In the genomic region with DNA sequence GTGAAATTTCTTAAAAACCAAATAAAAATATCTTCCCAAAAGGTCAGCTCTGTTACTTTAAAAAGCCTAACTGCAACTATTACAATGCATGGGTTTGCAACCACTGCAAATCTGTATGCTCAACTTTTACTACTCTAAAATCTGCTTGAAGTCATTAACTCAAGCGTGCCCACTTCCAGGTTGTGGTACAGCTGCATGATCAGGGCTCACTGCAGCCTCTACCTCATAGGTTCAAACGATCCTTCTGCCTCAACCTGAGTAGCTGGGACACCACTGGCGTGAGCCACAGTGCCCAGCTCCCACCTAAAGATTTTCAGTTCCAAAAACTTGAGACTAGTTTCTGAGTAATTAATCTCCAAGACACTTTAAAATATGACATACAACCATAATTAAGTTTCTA, we compare ENCODE assay signal across 13 cellular contexts. TPM values are rescaled to one million over a fixed set of nuclear protein-coding genes. Genes with fewer than 3 reads are reported as not detected.
DNase-seq lines count a peak whose midpoint lies in the region; ATAC-seq and TF ChIP-seq lines count a peak whose summit lies in the region.
"Had no signal": no experiment of that assay in that cellular context is flagged by ENCODE, and none has a peak within 500 bp of the region (broad histone marks: within the 10 kb centered on the region; RNA-seq: fewer than 3 reads in every experiment).

No MANE protein-coding gene starts in this region.

- H3K36me3 ChIP-seq in Peyer's patch (peaks cover 0 to 3% (median 0%) of the 10 kb centered on the region in 3 donors), colonic mucosa (no peaks in the 10 kb centered on the region), psoas muscle (ENCODE audit: insufficient read depth in 1 of 2, low read depth in 1 of 2) (peaks cover 0 to 10% of the 10 kb centered on the region in 2 donors)

- WGBS in psoas muscle, 3 donors = 38 to 62% (median 46%) methylated on average over 3 of the region's 3 CpGs

- TF ChIP-seq CTCF in Peyer's patch (IDR thresholded peaks at IDR 0.05) (no peak), coronary artery (IDR thresholded peaks at IDR 0.05) (no peak), colonic mucosa (IDR thresholded peaks at IDR 0.05) (no peak), psoas muscle (IDR thresholded peaks at IDR 0.05) (no peak)

- no peaks in the 10 kb centered on the region for H3K9me3 Mint-ChIP-seq in stimulated activated naive CD8-positive, alpha-beta T cell treated with anti-CD3 and anti-CD28 coated beads, Interleukin-15, amount 100 ng/mL, for 72 hours

- peak; percentile 44 for DNase-seq in activated naive CD4-positive, alpha-beta T cell treated with Interleukin-2 at 50 U/mL for 16 hours
- no peak for DNase-seq in activated naive CD4-positive, alpha-beta T cell treated with anti-CD3 and anti-CD28 coated beads, Interleukin-2, amount 50 U/mL, for 16 hours
- DNase-seq in Peyer's patch (peak in 2 of 3 donors; percentile 60 to 62), coronary artery (ENCODE audit: low spot score) (no peak), colonic mucosa (no peak), islet precursor cell (no peak), psoas muscle (no peak)
- peak in 1 of 2 donors; percentile 77 for DNase-seq in stimulated activated naive CD8-positive, alpha-beta T cell treated with anti-CD3 and anti-CD28 coated beads, Interleukin-15, amount 100 ng/mL, for 72 hours
- DNase-seq: left lung, NCI-H226, testis, WERI-Rb-1 had no signal

- peak overlapping the region in 1 of 2 donors; percentile 36 for H3K9ac ChIP-seq in colonic mucosa (ENCODE audit: low read depth in 2 of 2, low read length in 2 of 2)
- H3K9ac ChIP-seq: parathyroid adenoma had no signal

- TF ChIP-seq POLR2A in Peyer's patch (IDR thresholded peaks at IDR 0.05) = no peak

- H3K9me3 ChIP-seq in Peyer's patch = no peaks in the 10 kb centered on the region
- H3K9me3 ChIP-seq in colonic mucosa = no peaks in the 10 kb centered on the region
- H3K9me3 ChIP-seq in psoas muscle = no peaks in the 10 kb centered on the region
- H3K9me3 ChIP-seq: left lung, testis had no signal

- intact Hi-C loops in colonic mucosa (cut with DNase I) (no loop called here), psoas muscle (cut with DNase I) (no loop called here)

- H3K27ac ChIP-seq in Peyer's patch = peak overlapping the region in 1 of 4 donors; percentile 71
- no peak overlapping the region for H3K27ac ChIP-seq in coronary artery
- H3K27ac ChIP-seq in colonic mucosa = no peak overlapping the region
- no peak overlapping the region for H3K27ac ChIP-seq in psoas muscle
- H3K27ac ChIP-seq: left lung, parathyroid adenoma, testis, WERI-Rb-1 had no signal

- peak overlapping the region; percentile 75 to 93 for H3K27ac Mint-ChIP-seq in stimulated activated naive CD8-positive, alpha-beta T cell treated with anti-CD3 and anti-CD28 coated beads, Interleukin-15, amount 100 ng/mL, for 72 hours

- peaks cover 93% of the 10 kb centered on the region for H3K4me1 Mint-ChIP-seq in stimulated activated naive CD8-positive, alpha-beta T cell treated with anti-CD3 and anti-CD28 coated beads, Interleukin-15, amount 100 ng/mL, for 72 hours

- no peaks in the 10 kb centered on the region for H3K27me3 Mint-ChIP-seq in stimulated activated naive CD8-positive, alpha-beta T cell treated with anti-CD3 and anti-CD28 coated beads, Interleukin-15, amount 100 ng/mL, for 72 hours

- H3K4me1 ChIP-seq in Peyer's patch (peaks cover 0 to 97% (median 35%) of the 10 kb centered on the region in 4 donors), colonic mucosa (peaks cover 49% of the 10 kb centered on the region), psoas muscle (peaks cover 91% of the 10 kb centered on the region)

- peak; percentile 87 for ATAC-seq in stimulated activated naive CD8-positive, alpha-beta T cell treated with anti-CD3 and anti-CD28 coated beads, Interleukin-15, amount 100 ng/mL, for 72 hours
- no peak for ATAC-seq in psoas muscle
- ATAC-seq: left lung had no signal

- H3K27me3 ChIP-seq in Peyer's patch (no peaks in the 10 kb centered on the region), colonic mucosa (no peaks in the 10 kb centered on the region), psoas muscle (ENCODE audit: insufficient read depth in 3 of 3, low read length in 2 of 3) (no peaks in the 10 kb centered on the region)
- H3K27me3 ChIP-seq: left lung, testis had no signal

- H3K4me3 ChIP-seq in Peyer's patch (no peak overlapping the region), coronary artery (peak overlapping the region; percentile 4), colonic mucosa (no peak overlapping the region), psoas muscle (no peak overlapping the region)
- H3K4me3 ChIP-seq: left lung, testis had no signal

- peak overlapping the region; percentile 81 to 83 for H3K4me3 Mint-ChIP-seq in stimulated activated naive CD8-positive, alpha-beta T cell treated with anti-CD3 and anti-CD28 coated beads, Interleukin-15, amount 100 ng/mL, for 72 hours

RNA-seq across cellular contexts. Expression of gene DIDO1, which starts 8.2 kb away (rescaled TPM):
- total RNA-seq in Peyer's patch (100 to 1,000 TPM in 2 of 4 donors, 10 to 100 TPM in 2; 72.5 to 143 (median 105) TPM), colonic mucosa (10 to 100 TPM; 41.4 to 50.4 TPM), psoas muscle (10 to 100 TPM; 23.0 to 32.4 (median 27.9) TPM)
- 10 to 100 TPM in 2 of 3 donors, 1 to 10 TPM in 1; 10.0 to 23.9 (median 12.7) TPM for polyA plus RNA-seq in psoas muscle

RNA-seq across cellular contexts. Expression of gene GID8, which starts 19.8 kb away (rescaled TPM):
- total RNA-seq in Peyer's patch (10 to 100 TPM; 22.3 to 26.5 (median 24.0) TPM), colonic mucosa (10 to 100 TPM; 37.3 to 40.4 TPM), psoas muscle (10 to 100 TPM; 12.8 to 14.9 (median 14.3) TPM)
- polyA plus RNA-seq in psoas muscle = 10 to 100 TPM in 2 of 3 donors, 1 to 10 TPM in 1; 7.3 to 15.9 (median 14.2) TPM

RNA-seq across cellular contexts. Expression of gene SLC17A9, which starts 34.4 kb away (rescaled TPM):
- total RNA-seq in Peyer's patch (10 to 100 TPM in 1 of 4 donors, 1 to 10 TPM in 3; 3.8 to 19.0 (median 5.2) TPM), colonic mucosa (10 to 100 TPM; 23.1 to 54.7 TPM), psoas muscle (1 to 10 TPM in 1 of 4 donors, under 1 TPM in 3; 0.32 to 1.0 (median 0.92) TPM)
- under 1 TPM; 0.59 to 0.88 (median 0.69) TPM for polyA plus RNA-seq in psoas muscle

RNA-seq across cellular contexts. Expression of gene TCFL5, which starts 56.5 kb away (rescaled TPM):
- total RNA-seq in Peyer's patch (1 to 10 TPM; 2.6 to 6.6 (median 5.0) TPM), colonic mucosa (1 to 10 TPM; 6.2 to 7.3 TPM), psoas muscle (1 to 10 TPM; 3.6 to 5.2 (median 4.1) TPM)
- polyA plus RNA-seq in psoas muscle = 1 to 10 TPM; 2.3 to 4.3 (median 2.8) TPM

Comparison
In these comparisons a context has a peak if more than half of its experiments do, and no peak if none do; other contexts are left out.
1. DNase-seq: peak in activated naive CD4-positive, alpha-beta T cell treated with Interleukin-2 at 50 U/mL for 16 hours (single experiment) and Peyer's patch (2 of 3); none in activated naive CD4-positive, alpha-beta T cell treated with anti-CD3 and anti-CD28 coated beads, Interleukin-2, amount 50 U/mL, for 16 hours (single experiment), coronary artery (single experiment), colonic mucosa (single experiment), islet precursor cell (single experiment) and psoas muscle (0 of 2).